In genomic region chr9:1766042-1766441, GRCh38 we compare ENCODE assay signal across 33 cellular contexts.
"Had no signal": no experiment of that assay in that cellular context is flagged by ENCODE, and none has a peak within 500 bp of the region (broad histone marks: within the 10 kb centered on the region; RNA-seq: fewer than 3 reads in every experiment).

No MANE protein-coding gene starts in this region.

- H3K4me3 Mint-ChIP-seq: activated CD4-positive, alpha-beta memory T cell treated with anti-CD3 and anti-CD28 coated beads for 36 hours; activated CD4-positive, alpha-beta T cell treated with anti-CD3 and anti-CD28 coated beads for 36 hours; activated CD4-positive, alpha-beta T cell treated with anti-CD3 and anti-CD28 coated beads, Interleukin-2, amount 10 ng/mL, durations not matched to agents 24 days and 14 days; activated CD8-positive, alpha-beta memory T cell treated with anti-CD3 and anti-CD28 coated beads, Interleukin-2, amount 10 ng/mL, durations not matched to agents 7 days and 5 days; activated CD8-positive, alpha-beta T cell treated with anti-CD3 and anti-CD28 coated beads, Interleukin-2, amount 10 ng/mL, durations not matched to agents 7 days and 5 days; activated naive CD4-positive, alpha-beta T cell treated with anti-CD3 and anti-CD28 coated beads for 36 hours; activated naive CD4-positive, alpha-beta T cell treated with anti-CD3 and anti-CD28 coated beads, Interleukin-2, amount 50 U/mL, for 24 hours; activated naive CD8-positive, alpha-beta T cell treated with anti-CD3 and anti-CD28 coated beads for 36 hours; activated naive CD8-positive, alpha-beta T cell treated with anti-CD3 and anti-CD28 coated beads, Interleukin-2, amount 50 U/mL, for 24 hours; activated T-helper 1 cell treated with anti-CD3 and anti-CD28 coated beads, Interleukin-12 subunit alpha, Interleukin-12 subunit beta, Interleukin-2, Interleukin-4 antibody, amounts not matched to agents 30 ng/mL and 10 ng/mL and 1 ng/mL, durations not matched to agents 14 hours and 24 hours and 36 hours; effector memory CD8-positive, alpha-beta T cell; T-helper 17 cell; T-helper 2 cell treated with Interferon-gamma antibody and Interleukin-4, amounts not matched to agents 5 μg/mL and 100 μg/mL, for 36 hours had no signal

- H3K4me1 ChIP-seq: adrenal gland, body of pancreas, gastroesophageal sphincter, heart right ventricle had no signal

- H3K27ac Mint-ChIP-seq: activated CD4-positive, alpha-beta memory T cell treated with anti-CD3 and anti-CD28 coated beads for 36 hours; activated CD4-positive, alpha-beta T cell treated with anti-CD3 and anti-CD28 coated beads for 36 hours; activated CD4-positive, alpha-beta T cell treated with anti-CD3 and anti-CD28 coated beads, Interleukin-2, amount 10 ng/mL, durations not matched to agents 24 days and 14 days; activated CD8-positive, alpha-beta memory T cell treated with anti-CD3 and anti-CD28 coated beads, Interleukin-2, amount 10 ng/mL, durations not matched to agents 7 days and 5 days; activated CD8-positive, alpha-beta T cell treated with anti-CD3 and anti-CD28 coated beads, Interleukin-2, amount 10 ng/mL, durations not matched to agents 7 days and 5 days; activated naive CD4-positive, alpha-beta T cell treated with anti-CD3 and anti-CD28 coated beads for 36 hours; activated naive CD4-positive, alpha-beta T cell treated with anti-CD3 and anti-CD28 coated beads, Interleukin-2, amount 50 U/mL, for 24 hours; activated naive CD8-positive, alpha-beta T cell treated with anti-CD3 and anti-CD28 coated beads for 36 hours; activated naive CD8-positive, alpha-beta T cell treated with anti-CD3 and anti-CD28 coated beads, Interleukin-2, amount 50 U/mL, for 24 hours; activated T-helper 1 cell treated with anti-CD3 and anti-CD28 coated beads, Interleukin-12 subunit alpha, Interleukin-12 subunit beta, Interleukin-2, Interleukin-4 antibody, amounts not matched to agents 30 ng/mL and 10 ng/mL and 1 ng/mL, durations not matched to agents 14 hours and 24 hours and 36 hours; activated T-helper 2 cell treated with anti-CD3 and anti-CD28 coated beads, Interferon-gamma antibody, Interleukin-2, Interleukin-4, amounts not matched to agents 10 μg/mL and 5 μg/mL and 100 μg/mL, durations not matched to agents 14 hours and 24 hours and 36 hours; effector memory CD8-positive, alpha-beta T cell; T-helper 17 cell; T-helper 2 cell treated with Interferon-gamma antibody and Interleukin-4, amounts not matched to agents 5 μg/mL and 100 μg/mL, for 36 hours had no signal

- H3K4me1 Mint-ChIP-seq: activated CD4-positive, alpha-beta T cell treated with anti-CD3 and anti-CD28 coated beads for 36 hours; activated CD8-positive, alpha-beta memory T cell treated with anti-CD3 and anti-CD28 coated beads, Interleukin-2, amount 10 ng/mL, durations not matched to agents 7 days and 5 days; activated naive CD4-positive, alpha-beta T cell treated with anti-CD3 and anti-CD28 coated beads, Interleukin-2, amount 50 U/mL, for 24 hours; activated naive CD8-positive, alpha-beta T cell treated with anti-CD3 and anti-CD28 coated beads, Interleukin-2, amount 50 U/mL, for 24 hours had no signal

- H3K27ac ChIP-seq: adrenal gland, body of pancreas, epithelial cell of prostate, esophagus squamous epithelium, gastroesophageal sphincter, heart right ventricle, hepatocyte had no signal

- H3K36me3 Mint-ChIP-seq: activated CD4-positive, alpha-beta memory T cell treated with anti-CD3 and anti-CD28 coated beads for 36 hours; activated CD8-positive, alpha-beta memory T cell treated with anti-CD3 and anti-CD28 coated beads, Interleukin-2, amount 10 ng/mL, durations not matched to agents 7 days and 5 days; activated naive CD4-positive, alpha-beta T cell treated with anti-CD3 and anti-CD28 coated beads, Interleukin-2, amount 50 U/mL, for 24 hours; activated naive CD8-positive, alpha-beta T cell treated with anti-CD3 and anti-CD28 coated beads for 36 hours had no signal

- H3K4me3 ChIP-seq: adrenal gland, body of pancreas, esophagus squamous epithelium, gastroesophageal sphincter, heart right ventricle, hepatocyte had no signal

- H3K27me3 ChIP-seq: adrenal gland, body of pancreas, hepatocyte had no signal

- H3K27me3 Mint-ChIP-seq: activated CD4-positive, alpha-beta T cell treated with anti-CD3 and anti-CD28 coated beads, Interleukin-2, amount 10 ng/mL, durations not matched to agents 24 days and 14 days had no signal

- H3K9me3 Mint-ChIP-seq: activated CD4-positive, alpha-beta memory T cell treated with anti-CD3 and anti-CD28 coated beads for 36 hours; activated CD4-positive, alpha-beta T cell treated with anti-CD3 and anti-CD28 coated beads, Interleukin-2, amount 10 ng/mL, durations not matched to agents 24 days and 14 days; activated naive CD4-positive, alpha-beta T cell treated with anti-CD3 and anti-CD28 coated beads for 36 hours; activated naive CD8-positive, alpha-beta T cell treated with anti-CD3 and anti-CD28 coated beads, Interleukin-2, amount 50 U/mL, for 24 hours; activated T-helper 1 cell treated with anti-CD3 and anti-CD28 coated beads, Interleukin-12 subunit alpha, Interleukin-12 subunit beta, Interleukin-2, Interleukin-4 antibody, amounts not matched to agents 30 ng/mL and 10 ng/mL and 1 ng/mL, durations not matched to agents 14 hours and 24 hours and 36 hours; activated T-helper 2 cell treated with anti-CD3 and anti-CD28 coated beads, Interferon-gamma antibody, Interleukin-2, Interleukin-4, amounts not matched to agents 10 μg/mL and 5 μg/mL and 100 μg/mL, durations not matched to agents 14 hours and 24 hours and 36 hours; effector memory CD8-positive, alpha-beta T cell; T-helper 2 cell treated with Interferon-gamma antibody and Interleukin-4, amounts not matched to agents 5 μg/mL and 100 μg/mL, for 36 hours had no signal

- H3K9me3 ChIP-seq: adrenal gland, body of pancreas, esophagus squamous epithelium had no signal

- H3K36me3 ChIP-seq: adrenal gland, esophagus squamous epithelium, gastroesophageal sphincter, heart right ventricle had no signal

- DNase-seq: activated CD4-positive, alpha-beta memory T cell treated with anti-CD3 and anti-CD28 coated beads for 36 hours; activated CD4-positive, alpha-beta T cell treated with anti-CD3 and anti-CD28 coated beads for 36 hours; activated CD4-positive, alpha-beta T cell treated with anti-CD3 and anti-CD28 coated beads, Interleukin-2, amount 10 ng/mL, durations not matched to agents 24 days and 14 days; activated CD4-positive, CD25-positive, alpha-beta regulatory T cell; activated CD4-positive, CD25-positive, alpha-beta regulatory T cell treated with anti-CD3 and anti-CD28 coated beads, Interleukin-2, amount 50 U/mL, for 72 hours; activated CD8-positive, alpha-beta memory T cell treated with anti-CD3 and anti-CD28 coated beads, Interleukin-2, amount 10 ng/mL, durations not matched to agents 7 days and 5 days; activated CD8-positive, alpha-beta memory T cell treated with anti-CD3 and anti-CD28 coated beads, Interleukin-2, amount 50 U/mL, for 4 hours; activated CD8-positive, alpha-beta T cell treated with anti-CD3 and anti-CD28 coated beads, Interleukin-2, amount 10 ng/mL, durations not matched to agents 7 days and 5 days; activated effector memory CD4-positive, alpha-beta T cell treated with anti-CD3 and anti-CD28 coated beads, Interleukin-2, amount 50 U/mL, for 16 hours; activated naive CD4-positive, alpha-beta T cell treated with anti-CD3 and anti-CD28 coated beads for 36 hours; activated naive CD8-positive, alpha-beta T cell treated with anti-CD3 and anti-CD28 coated beads for 36 hours; activated naive CD8-positive, alpha-beta T cell treated with anti-CD3 and anti-CD28 coated beads, Interleukin-2, amount 50 U/mL, for 24 hours; activated T-cell treated with anti-CD3 and anti-CD28 coated beads, Interleukin-2, amount 50 U/mL, for 1 hour; activated T-cell treated with anti-CD3 and anti-CD28 coated beads, Interleukin-2, amount 50 U/mL, for 48 hours; adrenal gland; aorta; body of pancreas; caudate nucleus; cortex of kidney; dermis blood vessel endothelial cell; effector CD4-positive, alpha-beta T cell; effector memory CD8-positive, alpha-beta T cell; esophagus squamous epithelium; foreskin melanocyte; heart right ventricle; T-helper 17 cell had no signal
